1 cellular context compared by ENCODE assay signal in genomic region chr17:78783711-78784396, GRCh38.
TF ChIP-seq lines count a peak whose summit lies in the region.

No MANE protein-coding gene starts in this region.

TF ChIP-seq in K562, 482 proteins besides CTCF, POLR2A, EP300 and RAD21 (continued from another document and continues in another):
- no peak for TF ChIP-seq TFE3 (CRISPR knock-in tag; IDR thresholded peaks at IDR 0.05)
- TF ChIP-seq ZBTB17 (CRISPR knock-in tag; IDR thresholded peaks at IDR 0.05): no peak
- no peak for TF ChIP-seq TCF7L2 (IDR thresholded peaks at IDR 0.05; ENCODE audit: low read depth, low read length)
- peak; percentile 82 for TF ChIP-seq DACH1 (IDR thresholded peaks at IDR 0.05; ENCODE audit: partially characterized antibody)
- TF ChIP-seq IRF9 (tag; IDR thresholded peaks at IDR 0.05): no peak
- TF ChIP-seq E4F1 (CRISPR knock-in tag; IDR thresholded peaks at IDR 0.05; ENCODE audit: borderline replicate concordance): no peak
- TF ChIP-seq DDX20 (tag; IDR thresholded peaks at IDR 0.05; ENCODE audit: low read depth): no peak
- no peak for TF ChIP-seq ZFP1 (CRISPR knock-in tag; IDR thresholded peaks at IDR 0.05)
- no peak for TF ChIP-seq ZNF561 (CRISPR knock-in tag; conservative IDR thresholded peaks at IDR 0.05)
- no peak for TF ChIP-seq KAT8 (IDR thresholded peaks at IDR 0.05; ENCODE audit: low read depth)
- TF ChIP-seq ZNF444 (CRISPR knock-in tag; IDR thresholded peaks at IDR 0.05): no peak
- peak in 1 of 3 experiments; percentile 9 for TF ChIP-seq YY1 (IDR thresholded peaks at IDR 0.05; ENCODE audit: borderline replicate concordance in 1 of 3, control insufficient read depth in 1 of 3, extremely low read depth in 1 of 3, insufficient read depth in 3 of 3, insufficient read length in 1 of 3, insufficient replicate concordance in 2 of 3, low read depth in 1 of 3, low read length in 2 of 3)
- TF ChIP-seq MTA3 (IDR thresholded peaks at IDR 0.05; ENCODE audit: borderline replicate concordance): 0 out of 2 replicates have a peak, but pooled peaks have one; percentile 49
- TF ChIP-seq STAT5B (CRISPR knock-in tag; IDR thresholded peaks at IDR 0.05): no peak
- no peak for TF ChIP-seq LARP7 (IDR thresholded peaks at IDR 0.05)
- TF ChIP-seq SMARCC2 (IDR thresholded peaks at IDR 0.05; ENCODE audit: low read depth): no peak
- TF ChIP-seq ZNF121 (CRISPR knock-in tag; conservative IDR thresholded peaks at IDR 0.05): no peak
- peak; percentile 48 for TF ChIP-seq TBP (optimal IDR thresholded peaks at IDR 0.05; ENCODE audit: low read depth, low read length)
- TF ChIP-seq SMARCB1 (IDR thresholded peaks at IDR 0.05; ENCODE audit: insufficient read length, low read depth): peak; percentile 88
- TF ChIP-seq CREM (IDR thresholded peaks at IDR 0.05; ENCODE audit: low read depth): peak; percentile 68
- no peak for TF ChIP-seq ZBTB40 (IDR thresholded peaks at IDR 0.05)
- TF ChIP-seq ZBTB40 (CRISPR knock-in tag; IDR thresholded peaks at IDR 0.05): no peak
- TF ChIP-seq KDM4B (IDR thresholded peaks at IDR 0.05; ENCODE audit: borderline replicate concordance in 2 of 2, low read depth in 1 of 2): no peak
- no peak for TF ChIP-seq PKNOX1 (IDR thresholded peaks at IDR 0.05)
- TF ChIP-seq FOXA1 (IDR thresholded peaks at IDR 0.05; ENCODE audit: borderline replicate concordance): no peak
- peak; percentile 29 for TF ChIP-seq MGA (IDR thresholded peaks at IDR 0.05)
- TF ChIP-seq SIN3A (IDR thresholded peaks at IDR 0.05; ENCODE audit: borderline replicate concordance in 2 of 2, control insufficient read depth in 1 of 2, low read depth in 2 of 2, low read length in 2 of 2): no peak
- no peak for TF ChIP-seq ZNF699 (CRISPR knock-in tag; IDR thresholded peaks at IDR 0.05; ENCODE audit: insufficient replicate concordance)
- TF ChIP-seq RB1 (IDR thresholded peaks at IDR 0.05; ENCODE audit: low read depth): no peak
